Comparison of ENCODE assay signal across 10 cellular contexts in the genomic region with DNA sequence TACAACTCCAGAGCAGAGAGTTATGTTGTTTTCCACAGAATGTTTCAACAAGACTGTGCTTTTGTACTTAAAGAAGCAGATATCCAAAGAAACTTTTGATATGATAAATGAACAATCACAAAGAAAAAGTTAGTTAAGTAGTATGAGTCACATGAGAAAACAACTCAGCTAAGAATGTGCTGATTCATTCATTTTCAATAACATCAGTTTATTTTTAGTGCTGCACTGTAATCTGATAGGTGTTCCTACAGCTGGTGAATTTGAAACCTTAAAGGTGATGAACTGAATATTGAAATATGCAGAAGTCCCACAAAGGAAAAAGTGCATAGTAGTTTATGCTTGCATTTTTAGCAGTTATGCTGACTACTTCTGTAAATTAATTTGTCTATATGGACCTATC.
DNase-seq lines count a peak whose midpoint lies in the region; ATAC-seq and TF ChIP-seq lines count a peak whose summit lies in the region.
"Had no signal": no experiment of that assay in that cellular context is flagged by ENCODE, and none has a peak within 500 bp of the region (broad histone marks: within the 10 kb centered on the region; RNA-seq: fewer than 3 reads in every experiment).

No MANE protein-coding gene starts in this region.

- ATAC-seq in left colon: no peak

- no peak overlapping the region for H3K4me3 ChIP-seq in fibroblast of pulmonary artery (replicated peaks; ENCODE audit: low read depth, low read length)

- DNase-seq in NCI-H510A treated with DMSO at 0.1 percent for 48 hours (lab: John Stamatoyannopoulos, UW) (peak; percentile 15), NCI-H510A (lab: John Stamatoyannopoulos, UW) (no peak), RPMI7951 (ENCODE audit: low read depth) (peak; percentile 62), fibroblast of pulmonary artery (ENCODE audit: low read depth) (peak; percentile 66), stromal cell of bone marrow (ENCODE audit: low read depth) (peak; percentile 44), NCI-H2081 (lab: John Stamatoyannopoulos, UW) (no peak), left colon (no peak)
- DNase-seq in activated T-cell treated with anti-CD3 and anti-CD28 coated beads, Interleukin-2, amount 50 U/mL, for 48 hours: no peak
- DNase-seq: NCI-H446 treated with DMSO at 0.1 percent for 48 hours, T1000 had no signal

- intact Hi-C loops in left colon (cut with DNase I, micrococcal nuclease): no loop called here

- TF ChIP-seq CTCF in fibroblast of pulmonary artery (IDR thresholded peaks at IDR 0.05; ENCODE audit: low read length, missing control alignments): no peak

Comparison
In these comparisons a context has a peak if more than half of its experiments do, and no peak if none do; other contexts are left out.
1. DNase-seq: peak in NCI-H510A treated with DMSO at 0.1 percent for 48 hours (single experiment), RPMI7951 (single experiment), fibroblast of pulmonary artery (single experiment) and stromal cell of bone marrow (single experiment); none in NCI-H510A (single experiment), NCI-H2081 (0 of 2), activated T-cell treated with anti-CD3 and anti-CD28 coated beads, Interleukin-2, amount 50 U/mL, for 48 hours (0 of 2) and left colon (0 of 2).